ENCODE assay signal across 8 cellular contexts in genomic region chr2:197310271-197310939, GRCh38. TPM values are rescaled to one million over a fixed set of nuclear protein-coding genes. Genes with fewer than 3 reads are reported as not detected.
DNase-seq lines count a peak whose midpoint lies in the region; ATAC-seq and TF ChIP-seq lines count a peak whose summit lies in the region.

Gene ANKRD44 (minus strand): TSS chr2:197310780. CDS start chr2:197310604, 176 bp downstream.

- H3K4me1 Mint-ChIP-seq in nephron progenitor cell: peaks cover 16% of the 10 kb centered on the region
- peaks cover 62% of the 10 kb centered on the region for H3K4me1 Mint-ChIP-seq in stimulated activated naive CD8-positive, alpha-beta T cell treated with anti-CD3 and anti-CD28 coated beads, Interleukin-15, amount 100 ng/mL, for 72 hours

- H3K9me2 ChIP-seq in GM23248 (ENCODE audit: insufficient read depth): no peaks in the 10 kb centered on the region

- H3K9ac ChIP-seq in GM23248: peak within 1 kb of the TSS; percentile 67

- H3F3A ChIP-seq in GM23248 (ENCODE audit: insufficient read depth): 0 out of 2 replicates have a peak, but pooled peaks cover 20% of the 10 kb centered on the region

- in situ Hi-C loops in GM23248 (cut with MboI): no loop called here

- H3K27ac ChIP-seq in GM23248: no peak within 1 kb of the TSS

- 0% methylated on average over 9 to 56 of the region's 93 CpGs for WGBS in GM23248 (ENCODE audit: low coverage in 1 of 2, low lambda C conversion rate in 2 of 2, missing lambda C conversion rate in 2 of 2), 2 experiments

- TF ChIP-seq CTCF in fibroblast of pulmonary artery (IDR thresholded peaks at IDR 0.05; ENCODE audit: low read length, missing control alignments) (no peak), nephron progenitor cell (IDR thresholded peaks at IDR 0.05) (no peak)

- peaks cover 69% of the 10 kb centered on the region for H3K27me3 Mint-ChIP-seq in nephron progenitor cell (ENCODE audit: low read depth, poor library complexity)
- no peaks in the 10 kb centered on the region for H3K27me3 Mint-ChIP-seq in stimulated activated naive CD8-positive, alpha-beta T cell treated with anti-CD3 and anti-CD28 coated beads, Interleukin-15, amount 100 ng/mL, for 72 hours

- no peaks in the 10 kb centered on the region for H4K20me1 ChIP-seq in GM23248 (ENCODE audit: insufficient read depth)

- H3K9me3 Mint-ChIP-seq in nephron progenitor cell: no peaks in the 10 kb centered on the region
- no peaks in the 10 kb centered on the region for H3K9me3 Mint-ChIP-seq in stimulated activated naive CD8-positive, alpha-beta T cell treated with anti-CD3 and anti-CD28 coated beads, Interleukin-15, amount 100 ng/mL, for 72 hours

- H2AFZ ChIP-seq in GM23248: peak within 1 kb of the TSS; percentile 95

- no peaks in the 10 kb centered on the region; the same call in 1 of the 2 replicates for H3K79me2 ChIP-seq in GM23248 (ENCODE audit: insufficient read depth)

- DNase-seq in EH (ENCODE audit: low read depth): peak; percentile 91
- DNase-seq in GM23248: peak; percentile 95
- peak; percentile 76 for DNase-seq in LHCN-M2 (ENCODE audit: low read depth)
- peak; percentile 83 for DNase-seq in activated T-helper 9 cell treated with anti-CD3 and anti-CD28 coated beads, Interleukin-2, amount 50 U/mL, for 16 hours (ENCODE audit: low read depth)
- DNase-seq in fibroblast of pulmonary artery (ENCODE audit: low read depth): peak; percentile 82
- peak; percentile 86 for DNase-seq in nephron progenitor cell
- peak; percentile 85 to 90 for DNase-seq in stimulated activated naive CD8-positive, alpha-beta T cell treated with anti-CD3 and anti-CD28 coated beads, Interleukin-15, amount 100 ng/mL, for 72 hours

- peak; percentile 76 for ATAC-seq in stimulated activated naive CD8-positive, alpha-beta T cell treated with anti-CD3 and anti-CD28 coated beads, Interleukin-15, amount 100 ng/mL, for 72 hours

- H3K27me3 ChIP-seq in GM23248 (replicated peaks; ENCODE audit: insufficient read depth): no peaks in the 10 kb centered on the region

- no peaks in the 10 kb centered on the region for H3K36me3 Mint-ChIP-seq in nephron progenitor cell (ENCODE audit: low read depth)

- peak within 1 kb of the TSS; percentile 90 for H3K4me3 Mint-ChIP-seq in nephron progenitor cell
- H3K4me3 Mint-ChIP-seq in stimulated activated naive CD8-positive, alpha-beta T cell treated with anti-CD3 and anti-CD28 coated beads, Interleukin-15, amount 100 ng/mL, for 72 hours: peak within 1 kb of the TSS; percentile 93

- peak; percentile 57 for TF ChIP-seq POLR2A in Raji (IDR thresholded peaks at IDR 0.05; ENCODE audit: insufficient read depth, low read depth, low read length)

- H3K4me3 ChIP-seq in GM23248 (peak within 1 kb of the TSS; percentile 76), fibroblast of pulmonary artery (replicated peaks; ENCODE audit: low read depth, low read length) (peak within 1 kb of the TSS; percentile 75)

- H3K9me3 ChIP-seq in GM23248 (ENCODE audit: low read depth): no peaks in the 10 kb centered on the region

- no peak within 1 kb of the TSS for H3K27ac Mint-ChIP-seq in nephron progenitor cell
- H3K27ac Mint-ChIP-seq in stimulated activated naive CD8-positive, alpha-beta T cell treated with anti-CD3 and anti-CD28 coated beads, Interleukin-15, amount 100 ng/mL, for 72 hours: peak within 1 kb of the TSS; percentile 96 to 99

- H3K36me3 ChIP-seq in GM23248 (ENCODE audit: low read depth): no peaks in the 10 kb centered on the region

- peak within 1 kb of the TSS; percentile 87 for H3K4me2 ChIP-seq in GM23248 (ENCODE audit: unreplicated experiment)

- H3K4me1 ChIP-seq in GM23248 (ENCODE audit: insufficient read depth): peaks cover 15% of the 10 kb centered on the region

RNA-seq across cellular contexts. Expression of gene ANKRD44, which starts in this region (rescaled TPM):
- 4.9 and 8.9 TPM in 2 replicates for total RNA-seq in GM23248 (2014; rRNA removed; shearing (Covaris generic))
- 2.7 and 2.9 TPM in 2 replicates for polyA plus RNA-seq in GM23248 (2016; fragmentation: Nextera tagmentation; extraction: Ambion mirVana)
- total RNA-seq in LHCN-M2 (2014; rRNA removed): 3.0 and 4.0 TPM in 2 replicates
- 4.4 TPM for polyA plus RNA-seq in LHCN-M2 (2012)
